9 cellular contexts compared by ENCODE assay signal in the genomic region with DNA sequence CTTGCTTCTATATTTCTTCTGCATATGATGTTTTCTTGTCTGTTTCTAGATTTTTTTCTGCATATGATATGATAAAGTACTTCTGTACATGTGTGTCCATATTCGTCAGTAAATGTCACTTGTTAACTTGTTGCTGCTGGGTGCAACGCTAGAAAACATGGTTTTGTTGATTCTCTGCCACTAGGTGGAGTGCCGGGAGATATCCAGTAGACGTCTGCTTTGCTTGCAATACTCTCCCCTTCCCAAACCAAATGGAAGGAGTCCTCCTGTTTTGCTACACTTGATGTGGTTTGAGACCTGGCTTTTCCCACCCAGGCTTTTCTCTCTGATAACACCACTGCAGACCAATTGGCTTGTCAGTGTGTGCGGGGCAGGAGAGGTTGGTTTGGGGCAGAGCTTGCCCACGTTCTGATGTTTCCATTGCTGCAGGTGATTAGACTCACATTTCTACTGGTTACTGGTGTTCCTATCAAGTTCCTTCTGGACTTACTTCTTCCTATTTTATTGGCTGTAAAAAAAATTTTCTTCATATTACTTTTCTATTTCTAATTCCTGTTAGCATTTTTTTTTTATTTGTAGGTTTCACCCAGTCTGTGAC.
A peak's percentile ranks its signal among the peaks of the same experiment; 100 is the strongest.
DNase-seq lines count a peak whose midpoint lies in the region; ATAC-seq and TF ChIP-seq lines count a peak whose summit lies in the region.
"Had no signal": no experiment of that assay in that cellular context is flagged by ENCODE, and none has a peak within 500 bp of the region (broad histone marks: within the 10 kb centered on the region; RNA-seq: fewer than 3 reads in every experiment).

No MANE protein-coding gene starts in this region.

- in situ Hi-C loops in astrocyte of the spinal cord (cut with HindIII; ENCODE audit: low sequenced_read_pairs) = no loop called here

- H3K4me2 ChIP-seq in mesendoderm (ENCODE audit: low read length) = no peak overlapping the region

- H2BK5ac ChIP-seq in mesendoderm (ENCODE audit: low read length) = no peak overlapping the region

- H4K8ac ChIP-seq in mesendoderm (ENCODE audit: low read depth, low read length) = no peak overlapping the region

- intact Hi-C loops in activated T-helper 1 cell treated with anti-CD3 and anti-CD28 coated beads, Interleukin-12 subunit alpha, Interleukin-12 subunit beta, Interleukin-2, Interleukin-4 antibody, amounts not matched to agents 30 ng/mL and 10 ng/mL and 1 ng/mL, durations not matched to agents 14 hours and 24 hours and 36 hours (cut with micrococcal nuclease) = no loop called here

- H3K27ac ChIP-seq in mesendoderm (ENCODE audit: low read depth, low read length) = no peak overlapping the region

- TF ChIP-seq CTCF in GM20000 (IDR thresholded peaks at IDR 0.05; ENCODE audit: extremely low read depth, missing control alignments) = no peak
- TF ChIP-seq CTCF in astrocyte of the spinal cord (IDR thresholded peaks at IDR 0.05; ENCODE audit: low read depth, low read length) = peak; percentile 66

- H3K4me3 Mint-ChIP-seq in activated T-helper 1 cell treated with anti-CD3 and anti-CD28 coated beads, Interleukin-12 subunit alpha, Interleukin-12 subunit beta, Interleukin-2, Interleukin-4 antibody, amounts not matched to agents 30 ng/mL and 10 ng/mL and 1 ng/mL, durations not matched to agents 14 hours and 24 hours and 36 hours = no peak overlapping the region
- H3K4me3 Mint-ChIP-seq: central memory CD8-positive, alpha-beta T cell had no signal

- H3K4ac ChIP-seq in mesendoderm (ENCODE audit: low read depth, low read length) = no peak overlapping the region

- H2BK15ac ChIP-seq in mesendoderm (replicated peaks; ENCODE audit: low read depth) = no peak overlapping the region

- H3K36me3 ChIP-seq in mesendoderm (ENCODE audit: control insufficient read depth, insufficient read depth, low read length) = no peaks in the 10 kb centered on the region

- no peak overlapping the region for H3K4me3 ChIP-seq in astrocyte of the spinal cord (ENCODE audit: low read depth, low read length)
- H3K4me3 ChIP-seq in mesendoderm (ENCODE audit: low read length) = no peak overlapping the region

- H3K18ac ChIP-seq in mesendoderm (ENCODE audit: low read length) = no peak overlapping the region

- no peaks in the 10 kb centered on the region for H3K4me1 Mint-ChIP-seq in activated T-helper 1 cell treated with anti-CD3 and anti-CD28 coated beads, Interleukin-12 subunit alpha, Interleukin-12 subunit beta, Interleukin-2, Interleukin-4 antibody, amounts not matched to agents 30 ng/mL and 10 ng/mL and 1 ng/mL, durations not matched to agents 14 hours and 24 hours and 36 hours (ENCODE audit: low read depth)
- H3K4me1 Mint-ChIP-seq: central memory CD8-positive, alpha-beta T cell had no signal

- no peak overlapping the region for H2AK5ac ChIP-seq in mesendoderm (ENCODE audit: low read length)

- no peaks in the 10 kb centered on the region for H3K79me2 ChIP-seq in mesendoderm (ENCODE audit: control insufficient read depth, insufficient read depth, low read length)

- no peak for ATAC-seq in HG03159 (IDR thresholded peaks at IDR 0.05; ENCODE audit: unreplicated experiment)

- no peaks in the 10 kb centered on the region for H3K27me3 Mint-ChIP-seq in activated T-helper 1 cell treated with anti-CD3 and anti-CD28 coated beads, Interleukin-12 subunit alpha, Interleukin-12 subunit beta, Interleukin-2, Interleukin-4 antibody, amounts not matched to agents 30 ng/mL and 10 ng/mL and 1 ng/mL, durations not matched to agents 14 hours and 24 hours and 36 hours (ENCODE audit: insufficient read depth)
- H3K27me3 Mint-ChIP-seq: central memory CD8-positive, alpha-beta T cell had no signal

- no peaks in the 10 kb centered on the region for H3K36me3 Mint-ChIP-seq in activated T-helper 1 cell treated with anti-CD3 and anti-CD28 coated beads, Interleukin-12 subunit alpha, Interleukin-12 subunit beta, Interleukin-2, Interleukin-4 antibody, amounts not matched to agents 30 ng/mL and 10 ng/mL and 1 ng/mL, durations not matched to agents 14 hours and 24 hours and 36 hours (ENCODE audit: low read depth)

- no CpG with 5 or more reads among the region's 6 CpGs for WGBS in mesendoderm (ENCODE audit: extremely low coverage, insufficient coverage, low lambda C conversion rate)

- no peak overlapping the region for H3K9ac ChIP-seq in mesendoderm (ENCODE audit: low read length)

- H3K4me1 ChIP-seq in mesendoderm (ENCODE audit: control insufficient read depth, low read depth, low read length) = no peaks in the 10 kb centered on the region

- no peaks in the 10 kb centered on the region for H3K27me3 ChIP-seq in mesendoderm (ENCODE audit: insufficient read depth, low read length, poor library complexity)

- no peaks in the 10 kb centered on the region for H3K9me3 Mint-ChIP-seq in activated T-helper 1 cell treated with anti-CD3 and anti-CD28 coated beads, Interleukin-12 subunit alpha, Interleukin-12 subunit beta, Interleukin-2, Interleukin-4 antibody, amounts not matched to agents 30 ng/mL and 10 ng/mL and 1 ng/mL, durations not matched to agents 14 hours and 24 hours and 36 hours

- no peaks in the 10 kb centered on the region for H3K79me1 ChIP-seq in mesendoderm (ENCODE audit: low read length)

- no peak overlapping the region for H3K56ac ChIP-seq in mesendoderm (ENCODE audit: low read length)

- no peak overlapping the region for H4K5ac ChIP-seq in mesendoderm (ENCODE audit: low read length)

- no peak overlapping the region for H2BK120ac ChIP-seq in mesendoderm (ENCODE audit: low read depth, low read length)

- DNase-seq in AML-193 (lab: John Stamatoyannopoulos, UW) = peak; percentile 5 to 37
- DNase-seq in GM20000 (ENCODE audit: low spot score) = peak; percentile 5
- peak; percentile 43 for DNase-seq in NCI-H2227 (lab: John Stamatoyannopoulos, UW; ENCODE audit: unreplicated experiment)
- DNase-seq in astrocyte of the spinal cord (ENCODE audit: low read depth, low spot score) = peak; percentile 36
- peak; percentile 86 for DNase-seq in mesendoderm
- no peak for DNase-seq in activated CD8-positive, alpha-beta memory T cell treated with anti-CD3 and anti-CD28 coated beads, Interleukin-2, amount 50 U/mL, for 48 hours
- DNase-seq in activated T-helper 1 cell treated with anti-CD3 and anti-CD28 coated beads, Interleukin-12 subunit alpha, Interleukin-12 subunit beta, Interleukin-2, Interleukin-4 antibody, amounts not matched to agents 30 ng/mL and 10 ng/mL and 1 ng/mL, durations not matched to agents 14 hours and 24 hours and 36 hours (ENCODE audit: low spot score) = no peak

- no peak overlapping the region for H3K27ac Mint-ChIP-seq in activated T-helper 1 cell treated with anti-CD3 and anti-CD28 coated beads, Interleukin-12 subunit alpha, Interleukin-12 subunit beta, Interleukin-2, Interleukin-4 antibody, amounts not matched to agents 30 ng/mL and 10 ng/mL and 1 ng/mL, durations not matched to agents 14 hours and 24 hours and 36 hours

- H3K23ac ChIP-seq in mesendoderm (ENCODE audit: low read length) = no peak overlapping the region

Comparison
In these comparisons a context has a peak if more than half of its experiments do, and no peak if none do; other contexts are left out.
1. DNase-seq: peak in AML-193 (2 of 2), GM20000 (single experiment), NCI-H2227 (single experiment), astrocyte of the spinal cord (single experiment) and mesendoderm (single experiment); none in activated CD8-positive, alpha-beta memory T cell treated with anti-CD3 and anti-CD28 coated beads, Interleukin-2, amount 50 U/mL, for 48 hours (single experiment) and activated T-helper 1 cell treated with anti-CD3 and anti-CD28 coated beads, Interleukin-12 subunit alpha, Interleukin-12 subunit beta, Interleukin-2, Interleukin-4 antibody, amounts not matched to agents 30 ng/mL and 10 ng/mL and 1 ng/mL, durations not matched to agents 14 hours and 24 hours and 36 hours (single experiment).